In the genomic region with DNA sequence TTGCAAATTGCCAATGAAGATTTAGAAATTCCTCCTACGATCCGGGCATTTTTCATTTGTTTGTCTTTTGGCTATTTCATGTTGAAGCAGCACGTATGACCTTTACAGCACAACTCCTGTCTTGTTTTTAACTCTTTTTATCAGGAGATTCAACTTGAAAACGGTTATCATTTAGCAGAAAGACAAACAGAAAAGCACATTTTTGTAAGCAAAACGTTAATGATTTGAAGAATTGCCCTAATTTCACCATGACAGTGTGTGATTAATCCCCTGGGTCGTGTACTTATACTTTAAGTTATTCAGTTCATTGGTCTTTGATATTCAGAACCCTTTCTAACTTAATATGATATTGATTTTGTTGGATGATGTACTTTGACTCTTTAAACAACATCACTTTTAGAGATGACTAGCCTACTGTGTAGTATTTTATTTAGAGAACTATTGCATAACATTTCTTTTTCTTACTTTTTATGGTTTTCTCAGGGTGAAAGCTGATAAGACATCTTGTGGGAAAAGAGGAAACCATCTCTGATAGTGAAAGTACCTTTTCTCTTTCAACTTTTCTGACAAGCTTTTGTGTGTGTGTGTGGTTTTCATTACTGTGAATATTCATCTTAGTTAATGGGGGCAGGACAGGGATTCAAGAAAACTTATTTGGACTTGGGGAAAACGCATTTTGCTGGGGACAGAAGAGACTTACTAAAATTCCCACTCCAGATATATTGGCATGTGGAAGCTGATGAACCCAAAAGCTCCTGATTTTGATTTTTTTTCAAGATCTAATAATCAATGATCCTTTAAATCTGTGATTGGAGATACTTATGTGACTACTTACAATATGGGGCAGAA, we compare ENCODE assay signal across 13 cellular contexts. TPM values are rescaled to one million over a fixed set of nuclear protein-coding genes. Genes with fewer than 3 reads are reported as not detected.
DNase-seq lines count a peak whose midpoint lies in the region; ATAC-seq and TF ChIP-seq lines count a peak whose summit lies in the region.
"Had no signal": no experiment of that assay in that cellular context is flagged by ENCODE, and none has a peak within 500 bp of the region (broad histone marks: within the 10 kb centered on the region; RNA-seq: fewer than 3 reads in every experiment).

No MANE protein-coding gene starts in this region.

- H3K9me2 ChIP-seq in Karpas-422 (replicated peaks; ENCODE audit: insufficient read depth, low read length), result no peaks in the 10 kb centered on the region

- WGBS in tibial nerve, 2 donors, result 58 to 70% methylated on average over 7 of the region's 7 CpGs

- TF ChIP-seq EP300 in tibial nerve (IDR thresholded peaks at IDR 0.05), result no peak

- peak; percentile 47 for DNase-seq in Caki2 (ENCODE audit: low read depth)
- peak; percentile 45 for DNase-seq in Karpas-422
- DNase-seq in activated naive CD8-positive, alpha-beta T cell treated with anti-CD3 and anti-CD28 coated beads, Interleukin-2, amount 50 U/mL, for 24 hours, result no peak
- DNase-seq in natural killer cell, result no peak
- no peak for DNase-seq in cardiac septum (ENCODE audit: low spot score)
- DNase-seq in tibial nerve (ENCODE audit: low spot score in 2 of 2), result no peak
- DNase-seq: head of caudate nucleus; lower lobe of right lung; NCI-H226; stimulated activated CD4-positive, alpha-beta T cell treated with anti-CD3 and anti-CD28 coated beads, Interleukin-4, amount 100 ng/mL, for 24 hours had no signal

- H3K79me2 ChIP-seq in Karpas-422 (ENCODE audit: low read length), result no peaks in the 10 kb centered on the region

- H3K4me1 ChIP-seq in Karpas-422 (ENCODE audit: low read length) (peaks cover 48% of the 10 kb centered on the region), tibial nerve (peaks cover 0 to 23% (median 2%) of the 10 kb centered on the region in 4 donors)

- in situ Hi-C loops in Caki2 (cut with HindIII; ENCODE audit: low pct_unique_long_range_greater_than_20kb, low sequenced_read_pairs), result no loop called here

- peaks cover 30% of the 10 kb centered on the region for H3K4me1 Mint-ChIP-seq in activated naive CD8-positive, alpha-beta T cell treated with anti-CD3 and anti-CD28 coated beads, Interleukin-2, amount 50 U/mL, for 24 hours
- H3K4me1 Mint-ChIP-seq in natural killer cell, result peaks cover 25% of the 10 kb centered on the region in 2 donors

- H3K4me3 Mint-ChIP-seq in activated naive CD8-positive, alpha-beta T cell treated with anti-CD3 and anti-CD28 coated beads, Interleukin-2, amount 50 U/mL, for 24 hours, result peak overlapping the region; percentile 16
- H3K4me3 Mint-ChIP-seq in natural killer cell, result peak overlapping the region; percentile 72

- H3K4me3 ChIP-seq in Karpas-422 (ENCODE audit: low read length), result no peak overlapping the region
- no peak overlapping the region for H3K4me3 ChIP-seq in tibial nerve
- H3K4me3 ChIP-seq: lower lobe of right lung had no signal

- peaks cover 3% of the 10 kb centered on the region; the same call in 1 of the 2 replicates for H3K36me3 ChIP-seq in Karpas-422 (ENCODE audit: insufficient read depth, low read length)
- H3K36me3 ChIP-seq in tibial nerve, result no peaks in the 10 kb centered on the region

- H2AFZ ChIP-seq in Karpas-422 (ENCODE audit: low read length), result no peak overlapping the region

- no peaks in the 10 kb centered on the region for H3K9me3 ChIP-seq in Karpas-422 (ENCODE audit: low read length)
- H3K9me3 ChIP-seq in tibial nerve, result no peaks in the 10 kb centered on the region
- H3K9me3 ChIP-seq: lower lobe of right lung had no signal

- no peaks in the 10 kb centered on the region for H3K36me3 Mint-ChIP-seq in activated naive CD8-positive, alpha-beta T cell treated with anti-CD3 and anti-CD28 coated beads, Interleukin-2, amount 50 U/mL, for 24 hours (ENCODE audit: low read depth)
- H3K36me3 Mint-ChIP-seq in natural killer cell, result no peaks in the 10 kb centered on the region

- peaks cover 64% of the 10 kb centered on the region for H3K27me3 Mint-ChIP-seq in activated naive CD8-positive, alpha-beta T cell treated with anti-CD3 and anti-CD28 coated beads, Interleukin-2, amount 50 U/mL, for 24 hours
- H3K27me3 Mint-ChIP-seq in natural killer cell (ENCODE audit: low read depth in 2 of 2), result peaks cover 41 to 46% of the 10 kb centered on the region in 2 donors

- H3K27me3 ChIP-seq in Karpas-422 (ENCODE audit: low read length) (no peaks in the 10 kb centered on the region), tibial nerve (peaks cover 0 to 81% of the 10 kb centered on the region in 2 donors)

- intact Hi-C loops in natural killer cell (cut with micrococcal nuclease) (no loop called here), cardiac septum (cut with DNase I) (no loop called here)

- ATAC-seq in activated naive CD8-positive, alpha-beta T cell treated with anti-CD3 and anti-CD28 coated beads, Interleukin-2, amount 50 U/mL, for 24 hours, result no peak
- ATAC-seq in natural killer cell, result peak in 2 of 3 donors; percentile 6 to 49
- ATAC-seq in HG03045 (IDR thresholded peaks at IDR 0.05; ENCODE audit: unreplicated experiment), result no peak
- no peak for ATAC-seq in GM19324 (IDR thresholded peaks at IDR 0.05; ENCODE audit: low FRiP score, unreplicated experiment)
- ATAC-seq: HCT116, lower lobe of right lung had no signal

- no peak for TF ChIP-seq CTCF in natural killer cell (IDR thresholded peaks at IDR 0.05)
- no peak for TF ChIP-seq CTCF in tibial nerve (IDR thresholded peaks at IDR 0.05)

- no peaks in the 10 kb centered on the region for H3K9me3 Mint-ChIP-seq in activated naive CD8-positive, alpha-beta T cell treated with anti-CD3 and anti-CD28 coated beads, Interleukin-2, amount 50 U/mL, for 24 hours
- H3K9me3 Mint-ChIP-seq in natural killer cell, result no peaks in the 10 kb centered on the region

- H3K27ac ChIP-seq in Karpas-422 (ENCODE audit: low read length) (peak overlapping the region; percentile 72), tibial nerve (no peak overlapping the region)
- H3K27ac ChIP-seq: lower lobe of right lung had no signal

- H3K27ac Mint-ChIP-seq in activated naive CD8-positive, alpha-beta T cell treated with anti-CD3 and anti-CD28 coated beads, Interleukin-2, amount 50 U/mL, for 24 hours, result no peak overlapping the region
- no peak overlapping the region for H3K27ac Mint-ChIP-seq in natural killer cell

- no peaks in the 10 kb centered on the region for H4K20me1 ChIP-seq in Karpas-422 (ENCODE audit: insufficient read depth, low read depth, low read length)

- TF ChIP-seq POLR2A in tibial nerve (IDR thresholded peaks at IDR 0.05), result no peak

- peak overlapping the region; percentile 9 for H3K4me2 ChIP-seq in Karpas-422 (ENCODE audit: low read depth, low read length, poor library complexity, severe bottlenecking)

- H3K9ac ChIP-seq in Karpas-422 (ENCODE audit: low read length), result no peak overlapping the region

RNA-seq across cellular contexts. Expression of a gene that starts 8.1 kb away (rescaled TPM):
- total RNA-seq in Caki2 (2014; rRNA removed; shearing (Covaris generic); ENCODE audit: low replicate concordance), result 0.64 and 3.3 TPM in 2 replicates
- 71.7 and 84.2 TPM in 2 replicates for total RNA-seq in Karpas-422 (2014; rRNA removed; shearing (Covaris generic); ENCODE audit: low replicate concordance)
- total RNA-seq in natural killer cell (10 to 100 TPM; 19.5 to 24.0 (median 20.3) TPM), cardiac septum (4.4 TPM), tibial nerve (10 to 100 TPM in 1 of 4 donors, 1 to 10 TPM in 3; 6.3 to 16.7 (median 7.5) TPM)

Comparison
In these comparisons a context has a peak if more than half of its experiments do, and no peak if none do; other contexts are left out.
1. DNase-seq: peak in Caki2 (single experiment) and Karpas-422 (single experiment); none in activated naive CD8-positive, alpha-beta T cell treated with anti-CD3 and anti-CD28 coated beads, Interleukin-2, amount 50 U/mL, for 24 hours (single experiment), natural killer cell (single experiment), cardiac septum (single experiment) and tibial nerve (0 of 2).
2. ATAC-seq: peak in natural killer cell (2 of 3); none in activated naive CD8-positive, alpha-beta T cell treated with anti-CD3 and anti-CD28 coated beads, Interleukin-2, amount 50 U/mL, for 24 hours (single experiment), HG03045 (single experiment) and GM19324 (single experiment).